18 cellular contexts compared by ENCODE assay signal in genomic region chr12:54424232-54424631, GRCh38. TPM values are rescaled to one million over a fixed set of nuclear protein-coding genes. Genes with fewer than 3 reads are reported as not detected.
DNase-seq lines count a peak whose midpoint lies in the region; ATAC-seq, FAIRE-seq and TF ChIP-seq lines count a peak whose summit lies in the region.
"Had no signal": no experiment of that assay in that cellular context is flagged by ENCODE, and none has a peak within 500 bp of the region (broad histone marks: within the 10 kb centered on the region; RNA-seq: fewer than 3 reads in every experiment).

No MANE protein-coding gene starts in this region.

- peaks cover 49% of the 10 kb centered on the region for H3F3A ChIP-seq in GM23248 (ENCODE audit: insufficient read depth)

- FAIRE-seq in K562 (lab: Jason Lieb, UNC), result no peak
- FAIRE-seq: HTR-8/SVneo had no signal

- H3K9me3 ChIP-seq in GM23248 (ENCODE audit: low read depth) (no peaks in the 10 kb centered on the region), K562 (replicated peaks; ENCODE audit: control insufficient read depth, insufficient read depth, low read depth, low read length) (no peaks in the 10 kb centered on the region), gastroesophageal sphincter (no peaks in the 10 kb centered on the region), tibial artery (no peaks in the 10 kb centered on the region), aorta (ENCODE audit: control insufficient read depth, low read length) (no peaks in the 10 kb centered on the region)

- H3K27ac ChIP-seq in GM23248, result peak overlapping the region; percentile 44
- no peak overlapping the region for H3K27ac ChIP-seq in K562 (ENCODE audit: extremely low read depth, low read depth, low read length)
- peak overlapping the region in 3 of 4 donors; percentile 14 to 97 (median 95) for H3K27ac ChIP-seq in gastroesophageal sphincter
- peak overlapping the region; percentile 93 to 98 for H3K27ac ChIP-seq in tibial artery
- no peak overlapping the region for H3K27ac ChIP-seq in aorta (ENCODE audit: low read depth in 1 of 2, low read length in 2 of 2)
- H3K27ac ChIP-seq: HL-60 had no signal

- intact Hi-C loops in K562 (cut with micrococcal nuclease), result no loop called here
- intact Hi-C loops in tibial artery (cut with DNase I; ENCODE audit: low total_unique reads), result no loop called here
- intact Hi-C loops in head of caudate nucleus (cut with DNase I), result no loop called here
- intact Hi-C loops in aorta (cut with DNase I), result no loop called here

- TF ChIP-seq RAD21 in K562 (CRISPR knock-in tag; conservative IDR thresholded peaks at IDR 0.05 in 1 of 2, IDR thresholded peaks at IDR 0.05 in 1 of 2), result no peak

- H4K20me1 ChIP-seq in GM23248 (ENCODE audit: insufficient read depth) (no peaks in the 10 kb centered on the region), K562 (replicated peaks; ENCODE audit: control insufficient read depth, insufficient read depth, low read length) (no peaks in the 10 kb centered on the region)

- H3K79me2 ChIP-seq in GM23248 (ENCODE audit: insufficient read depth) (peaks cover 11% of the 10 kb centered on the region), K562 (ENCODE audit: control insufficient read depth, insufficient read depth, low read length) (peaks cover 5% of the 10 kb centered on the region; the same call in 2 of the 3 replicates)

- no peaks in the 10 kb centered on the region for H3K9me2 ChIP-seq in GM23248 (ENCODE audit: insufficient read depth)

- TF ChIP-seq CTCF in K562 (IDR thresholded peaks at IDR 0.05 in 2 of 3, conservative IDR thresholded peaks at IDR 0.05 in 1 of 3; ENCODE audit: insufficient read depth in 2 of 3, low read depth in 1 of 3, low read length in 3 of 3), result no peak
- no peak for TF ChIP-seq CTCF in gastroesophageal sphincter (IDR thresholded peaks at IDR 0.05)
- no peak for TF ChIP-seq CTCF in tibial artery (IDR thresholded peaks at IDR 0.05)

- H3K4me2 ChIP-seq in GM23248 (ENCODE audit: unreplicated experiment) (peak overlapping the region; percentile 12), K562 (ENCODE audit: insufficient read depth, low read length) (no peak overlapping the region)

- ATAC-seq in K562, result no peak
- ATAC-seq in gastroesophageal sphincter, result no peak
- no peak for ATAC-seq in GM19395 (IDR thresholded peaks at IDR 0.05; ENCODE audit: unreplicated experiment)
- ATAC-seq in aorta (ENCODE audit: low FRiP score), result no peak

- CTCF ChIA-PET in K562 (lab: Yijun Ruan, JAX; ENCODE audit: low intra/inter-chr PET ratio), result no interaction called here

- in situ Hi-C loops in GM23248 (cut with MboI), result no loop called here
- in situ Hi-C loops in K562 (cut with MboI), result no loop called here

- H3K9ac ChIP-seq in GM23248, result no peak overlapping the region
- peak overlapping the region in 1 of 2 experiments; percentile 6; a peak in 1 of 4 replicates for H3K9ac ChIP-seq in K562 (ENCODE audit: insufficient read depth in 1 of 2, low read depth in 2 of 2, low read length in 2 of 2)

- no peaks in the 10 kb centered on the region for H3K9me1 ChIP-seq in K562 (ENCODE audit: control insufficient read depth, insufficient read depth, low read length)

- peak; percentile 54 for DNase-seq in GM23248
- DNase-seq in K562 (ENCODE audit: extremely low read depth in 1 of 4, low spot score in 3 of 4), result no peak
- DNase-seq in tibial artery, result no peak
- DNase-seq in D341Med (ENCODE audit: low spot score), result no peak
- DNase-seq in head of caudate nucleus, result no peak
- DNase-seq in aorta, result no peak
- DNase-seq: CD4-positive, alpha-beta T cell; HCEC 1CT; NCI-H1436; NCI-H2029; NCI-H2171; NCI-H446; NK-92 treated with Interleukin-12 subunit alpha and Interleukin-12 subunit beta, amount 100 ng/mL, for 24 hours; SHP77 treated with DMSO at 0.1 percent for 48 hours had no signal

- H3K36me3 ChIP-seq in GM23248 (ENCODE audit: low read depth), result no peaks in the 10 kb centered on the region
- H3K36me3 ChIP-seq in K562 (ENCODE audit: control insufficient read depth, insufficient read depth, low read length), result no peaks in the 10 kb centered on the region
- H3K36me3 ChIP-seq in gastroesophageal sphincter, result no peaks in the 10 kb centered on the region
- no peaks in the 10 kb centered on the region for H3K36me3 ChIP-seq in tibial artery
- no peaks in the 10 kb centered on the region for H3K36me3 ChIP-seq in aorta (ENCODE audit: control insufficient read depth in 1 of 2, insufficient read depth in 2 of 2, low read length in 1 of 2)

- H3K4me3 ChIP-seq in GM23248 (no peak overlapping the region), K562 (no peak overlapping the region), gastroesophageal sphincter (no peak overlapping the region), tibial artery (no peak overlapping the region), aorta (ENCODE audit: low read length in 2 of 2) (no peak overlapping the region)

- POLR2A ChIA-PET in K562 (lab: Yijun Ruan, JAX), result interaction anchor here (0.7 to 2.9 kb wide), 4 partner anchors 9 to 282 kb away, joined by 3 to 8 read pairs (median 6); no protein-coding TSS in a partner anchor

- TF ChIP-seq EP300 in K562 (IDR thresholded peaks at IDR 0.05; ENCODE audit: low read length), result no peak
- no peak for TF ChIP-seq EP300 in gastroesophageal sphincter (IDR thresholded peaks at IDR 0.05)

- no peaks in the 10 kb centered on the region for H3K27me3 ChIP-seq in GM23248 (replicated peaks; ENCODE audit: insufficient read depth)
- H3K27me3 ChIP-seq in K562 (ENCODE audit: control insufficient read depth in 2 of 2, insufficient read depth in 2 of 2, low read length in 2 of 2), result no peaks in the 10 kb centered on the region
- no peaks in the 10 kb centered on the region for H3K27me3 ChIP-seq in gastroesophageal sphincter
- H3K27me3 ChIP-seq in tibial artery, result no peaks in the 10 kb centered on the region
- H3K27me3 ChIP-seq in aorta (ENCODE audit: control insufficient read depth in 1 of 2, insufficient read depth in 2 of 2, low read length in 1 of 2), result no peaks in the 10 kb centered on the region

- 22 to 32% methylated on average over 3 of the region's 3 CpGs for WGBS in GM23248 (ENCODE audit: low coverage in 1 of 2, low lambda C conversion rate in 2 of 2, missing lambda C conversion rate in 2 of 2), 2 experiments
- 19% methylated on average over 3 of the region's 3 CpGs for WGBS in K562 (ENCODE audit: insufficient coverage, low coverage, missing lambda C conversion rate)
- no CpG with 5 or more reads among the region's 3 CpGs for WGBS in gastroesophageal sphincter (ENCODE audit: low coverage in 1 of 2), 2 donors
- WGBS in aorta, 2 donors, result 86 to 89% methylated on average over 3 of the region's 3 CpGs

- no peak overlapping the region for H2AFZ ChIP-seq in GM23248
- H2AFZ ChIP-seq in K562 (ENCODE audit: low read depth, low read length), result no peak overlapping the region

- BruUV-seq in K562 (replicated peaks; lab: Mats Ljungman, UMichigan), result no TSS peak

- TF ChIP-seq POLR2A in K562 (conservative IDR thresholded peaks at IDR 0.05), result no peak
- TF ChIP-seq POLR2A in gastroesophageal sphincter (IDR thresholded peaks at IDR 0.05), result no peak

- H3K4me1 ChIP-seq in GM23248 (ENCODE audit: insufficient read depth) (peaks cover 72% of the 10 kb centered on the region), K562 (replicated peaks in 1 of 2; ENCODE audit: control insufficient read depth in 2 of 2, insufficient read depth in 2 of 2, low read length in 2 of 2) (peaks cover 44 to 89% of the 10 kb centered on the region in 2 experiments), gastroesophageal sphincter (peaks cover 9 to 97% (median 30%) of the 10 kb centered on the region in 3 donors), tibial artery (peaks cover 0 to 96% (median 77%) of the 10 kb centered on the region in 4 donors), aorta (ENCODE audit: control insufficient read depth in 1 of 2, insufficient read depth in 2 of 2, low read length in 2 of 2) (peaks cover 3 to 14% of the 10 kb centered on the region in 2 donors)

RNA-seq across cellular contexts. Expression of gene ITGA5, which starts 5.2 kb away (rescaled TPM):
- 496 and 541 TPM in 2 replicates for total RNA-seq in GM23248 (2014; rRNA removed; shearing (Covaris generic))
- 402 and 416 TPM in 2 replicates for polyA plus RNA-seq in GM23248 (2016; fragmentation: Nextera tagmentation; extraction: Ambion mirVana)
- total RNA-seq in K562 (2011; cell fraction: chromatin; rRNA removed; ENCODE audit: low replicate concordance), result 326 and 672 TPM in 2 replicates
- total RNA-seq in K562 (2011; cell fraction: nucleolus; rRNA removed), result 425 and 592 TPM in 2 replicates
- total RNA-seq in K562 (2011; cell fraction: nucleoplasm; rRNA removed), result 368 and 393 TPM in 2 replicates
- total RNA-seq in K562 (2014; rRNA removed), result 47.4 and 59.0 TPM in 2 replicates
- 41.7 and 49.0 TPM in 2 replicates for total RNA-seq in K562 (2014; rRNA removed; fragmentation: Illumina TruSeq; extraction: Trizol)
- 33.7 and 34.5 TPM in 2 replicates for total RNA-seq in K562 (2015; rRNA removed; fragmentation: Illumina TruSeq; extraction: Trizol)
- total RNA-seq in K562 (2021), result 71.0 and 75.2 TPM in 2 replicates
- polyA plus RNA-seq in K562 (2011; rRNA removed), result 55.5 and 114 TPM in 2 replicates
- 44.7 and 52.4 TPM in 2 replicates for polyA plus RNA-seq in K562 (2011; cell fraction: cytosol; rRNA removed)
- polyA plus RNA-seq in K562 (2011; cell fraction: nucleus; rRNA removed), result 273 and 364 TPM in 2 replicates
- 58.8 and 103 TPM in 2 replicates for polyA plus RNA-seq in K562 (2012)
- polyA plus RNA-seq in K562 (2014; fragmentation: Illumina TruSeq; extraction: Trizol), result 82.1 and 82.8 TPM in 2 replicates
- 1 to 10 TPM; 9.1 to 9.2 TPM for polyA plus RNA-seq in K562 (2014; fragmentation: Nextera tagmentation; extraction: Ambion mirVana)
- 34.0 and 36.0 TPM in 2 replicates for polyA plus RNA-seq in K562 (2014; rRNA removed)
- 104 and 113 TPM in 2 replicates for polyA minus RNA-seq in K562 (2011; rRNA and poly(A)+ RNA removed)
- 72.0 and 119 TPM in 2 replicates for polyA minus RNA-seq in K562 (2011; cell fraction: cytosol; rRNA and poly(A)+ RNA removed)
- 150 and 186 TPM in 2 replicates for polyA minus RNA-seq in K562 (2011; cell fraction: nucleus; rRNA and poly(A)+ RNA removed)
- total RNA-seq in gastroesophageal sphincter, result 100 to 1,000 TPM; 141 to 908 (median 220) TPM
- 1,000 to 10,000 TPM in 1 of 2 donors, 100 to 1,000 TPM in 1; 241 to 1,416 TPM for total RNA-seq in aorta
- 100 to 1,000 TPM in 1 of 2 donors, 10 to 100 TPM in 1; 26.5 to 464 TPM for polyA plus RNA-seq in aorta

RNA-seq across cellular contexts. Expression of gene ZNF385A, which starts 39.7 kb away (rescaled TPM):
- 1.6 and 1.8 TPM in 2 replicates for total RNA-seq in GM23248 (2014; rRNA removed; shearing (Covaris generic))
- polyA plus RNA-seq in GM23248 (2016; fragmentation: Nextera tagmentation; extraction: Ambion mirVana) (2.9 and 3.1 TPM in 2 replicates), K562 (2011; rRNA removed) (7.7 and 15.6 TPM in 2 replicates), K562 (2014; fragmentation: Illumina TruSeq; extraction: Trizol) (65.7 and 88.2 TPM in 2 replicates), K562 (2014; fragmentation: Nextera tagmentation; extraction: Ambion mirVana) (1 to 10 TPM; 1.0 TPM), K562 (2014; rRNA removed) (30.3 and 34.6 TPM in 2 replicates), aorta (10 to 100 TPM in 1 of 2 donors, 1 to 10 TPM in 1; 4.1 to 11.5 TPM)
- 8.1 and 25.0 TPM in 2 replicates for total RNA-seq in K562 (2011; cell fraction: chromatin; rRNA removed; ENCODE audit: low replicate concordance)
- 9.7 and 11.1 TPM in 2 replicates for total RNA-seq in K562 (2011; cell fraction: nucleolus; rRNA removed)
- total RNA-seq in K562 (2011; cell fraction: nucleoplasm; rRNA removed), result 9.7 and 11.8 TPM in 2 replicates
- total RNA-seq in K562 (2014; rRNA removed) (15.9 and 17.7 TPM in 2 replicates), K562 (2014; rRNA removed; fragmentation: Illumina TruSeq; extraction: Trizol) (3.5 and 3.7 TPM in 2 replicates), K562 (2015; rRNA removed; fragmentation: Illumina TruSeq; extraction: Trizol) (5.9 and 8.7 TPM in 2 replicates), K562 (2021) (96.5 and 111 TPM in 2 replicates), gastroesophageal sphincter (10 to 100 TPM in 3 of 4 donors, 1 to 10 TPM in 1; 7.5 to 28.0 (median 19.5) TPM), aorta (10 to 100 TPM; 22.2 to 27.6 TPM)
- 11.8 and 25.5 TPM in 2 replicates for polyA plus RNA-seq in K562 (2011; cell fraction: cytosol; rRNA removed)
- polyA plus RNA-seq in K562 (2011; cell fraction: nucleus; rRNA removed), result 15.0 and 32.1 TPM in 2 replicates
- 35.9 and 43.9 TPM in 2 replicates for polyA plus RNA-seq in K562 (2012)
- polyA minus RNA-seq in K562 (2011; rRNA and poly(A)+ RNA removed), result 4.7 and 6.3 TPM in 2 replicates
- 31.2 and 48.8 TPM in 2 replicates for polyA minus RNA-seq in K562 (2011; cell fraction: cytosol; rRNA and poly(A)+ RNA removed)
- 6.7 and 8.1 TPM in 2 replicates for polyA minus RNA-seq in K562 (2011; cell fraction: nucleus; rRNA and poly(A)+ RNA removed)

RNA-seq across cellular contexts. Expression of gene GTSF1, which starts 49.2 kb away (rescaled TPM):
- total RNA-seq in GM23248 (2014; rRNA removed; shearing (Covaris generic)), result not detected in 2 replicates
- polyA plus RNA-seq in GM23248 (2016; fragmentation: Nextera tagmentation; extraction: Ambion mirVana) (0.29 TPM in 1 of 2 replicates, not detected in the other), K562 (2011; rRNA removed) (755 and 772 TPM in 2 replicates), K562 (2014; fragmentation: Illumina TruSeq; extraction: Trizol) (506 and 588 TPM in 2 replicates), K562 (2014; fragmentation: Nextera tagmentation; extraction: Ambion mirVana) (1,000 to 10,000 TPM; 1,162 to 1,335 TPM), K562 (2014; rRNA removed) (490 and 525 TPM in 2 replicates), aorta (1 to 10 TPM in 1 of 2 donors, not detected in 1; 1.5 TPM)
- total RNA-seq in K562 (2011; cell fraction: chromatin; rRNA removed; ENCODE audit: low replicate concordance), result 171 and 231 TPM in 2 replicates
- total RNA-seq in K562 (2011; cell fraction: nucleolus; rRNA removed), result 114 and 120 TPM in 2 replicates
- 142 and 195 TPM in 2 replicates for total RNA-seq in K562 (2011; cell fraction: nucleoplasm; rRNA removed)
- total RNA-seq in K562 (2014; rRNA removed) (247 and 289 TPM in 2 replicates), K562 (2014; rRNA removed; fragmentation: Illumina TruSeq; extraction: Trizol) (426 and 493 TPM in 2 replicates), K562 (2015; rRNA removed; fragmentation: Illumina TruSeq; extraction: Trizol) (370 and 390 TPM in 2 replicates), K562 (2021) (275 and 293 TPM in 2 replicates), gastroesophageal sphincter (1 to 10 TPM in 1 of 4 donors, not detected in 3; 1.0 TPM), aorta (not detected)
- polyA plus RNA-seq in K562 (2011; cell fraction: cytosol; rRNA removed), result 401 and 610 TPM in 2 replicates
- polyA plus RNA-seq in K562 (2011; cell fraction: nucleus; rRNA removed), result 280 and 410 TPM in 2 replicates
- 413 and 440 TPM in 2 replicates for polyA plus RNA-seq in K562 (2012)
- polyA minus RNA-seq in K562 (2011; rRNA and poly(A)+ RNA removed), result 316 and 357 TPM in 2 replicates
- 105 and 110 TPM in 2 replicates for polyA minus RNA-seq in K562 (2011; cell fraction: cytosol; rRNA and poly(A)+ RNA removed)
- polyA minus RNA-seq in K562 (2011; cell fraction: nucleus; rRNA and poly(A)+ RNA removed), result 61.3 and 121 TPM in 2 replicates

RNA-seq across cellular contexts. Expression of gene GPR84, which starts 59.9 kb away (rescaled TPM):
- total RNA-seq in GM23248 (2014; rRNA removed; shearing (Covaris generic)), result not detected in 2 replicates
- polyA plus RNA-seq in GM23248 (2016; fragmentation: Nextera tagmentation; extraction: Ambion mirVana), result not detected in 2 replicates
- 0.48 and 1.8 TPM in 2 replicates for total RNA-seq in K562 (2011; cell fraction: chromatin; rRNA removed; ENCODE audit: low replicate concordance)
- 0.13 and 0.17 TPM in 2 replicates for total RNA-seq in K562 (2011; cell fraction: nucleolus; rRNA removed)
- 0.44 and 0.69 TPM in 2 replicates for total RNA-seq in K562 (2011; cell fraction: nucleoplasm; rRNA removed)
- total RNA-seq in K562 (2014; rRNA removed), result 0.16 TPM in 1 of 2 replicates, not detected in the other
- 0.11 TPM in 1 of 2 replicates, not detected in the other for total RNA-seq in K562 (2014; rRNA removed; fragmentation: Illumina TruSeq; extraction: Trizol)
- total RNA-seq in K562 (2015; rRNA removed; fragmentation: Illumina TruSeq; extraction: Trizol), result not detected in 2 replicates
- not detected in 2 replicates for total RNA-seq in K562 (2021)
- polyA plus RNA-seq in K562 (2011; rRNA removed), result 0.16 TPM in 1 of 2 replicates, not detected in the other
- polyA plus RNA-seq in K562 (2011; cell fraction: cytosol; rRNA removed), result not detected in 2 replicates
- 0.25 and 0.44 TPM in 2 replicates for polyA plus RNA-seq in K562 (2011; cell fraction: nucleus; rRNA removed)
- polyA plus RNA-seq in K562 (2012), result 0.07 and 0.47 TPM in 2 replicates
- polyA plus RNA-seq in K562 (2014; fragmentation: Illumina TruSeq; extraction: Trizol), result 0.10 TPM in 1 of 2 replicates, not detected in the other
- under 1 TPM; 0.07 to 0.18 TPM for polyA plus RNA-seq in K562 (2014; fragmentation: Nextera tagmentation; extraction: Ambion mirVana)
- not detected in 2 replicates for polyA plus RNA-seq in K562 (2014; rRNA removed)
- 0.12 TPM in 1 of 2 replicates, not detected in the other for polyA minus RNA-seq in K562 (2011; rRNA and poly(A)+ RNA removed)
- not detected in 2 replicates for polyA minus RNA-seq in K562 (2011; cell fraction: cytosol; rRNA and poly(A)+ RNA removed)
- 0.22 TPM in 1 of 2 replicates, not detected in the other for polyA minus RNA-seq in K562 (2011; cell fraction: nucleus; rRNA and poly(A)+ RNA removed)
- under 1 TPM in 1 of 4 donors, not detected in 3; 0.54 TPM for total RNA-seq in gastroesophageal sphincter
- 1 to 10 TPM; 1.9 TPM for total RNA-seq in aorta
- under 1 TPM in 1 of 2 donors, not detected in 1; 0.38 TPM for polyA plus RNA-seq in aorta

Comparison
In these comparisons a context has a peak if more than half of its experiments do, and no peak if none do; other contexts are left out.
1. H3K27ac ChIP-seq: peak in GM23248 (single experiment), gastroesophageal sphincter (3 of 4) and tibial artery (2 of 2); none in K562 (single experiment) and aorta (0 of 2).
2. RNA of gene GTSF1, which starts 49.2 kb away (total RNA-seq): 114 to 493 TPM in K562; 1.0 TPM in gastroesophageal sphincter, not detected in aorta and not detected in GM23248; every median in the first group is over 10 times any median in the second.